24 cellular contexts compared by ENCODE assay signal in the genomic region with DNA sequence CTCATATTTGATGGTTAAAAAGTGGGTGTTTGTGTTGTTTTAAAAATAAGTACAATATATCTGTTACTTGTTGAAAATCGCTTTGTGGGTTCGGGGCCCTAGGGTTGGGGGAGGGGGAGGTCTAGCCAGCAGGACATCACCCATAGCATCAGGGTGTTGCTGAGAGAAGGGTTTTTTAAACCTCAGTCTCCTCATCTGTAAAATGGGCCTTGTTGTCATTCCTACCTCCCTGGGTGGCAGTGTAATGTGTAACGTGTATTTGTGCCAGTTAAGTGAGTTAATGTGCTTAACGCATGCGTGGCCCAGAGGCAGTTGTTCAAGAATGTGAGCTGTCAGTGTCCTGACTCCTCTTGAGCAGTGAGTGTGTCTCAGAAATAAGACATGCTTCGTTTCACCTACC.
DNase-seq lines count a peak whose midpoint lies in the region; ATAC-seq, FAIRE-seq and TF ChIP-seq lines count a peak whose summit lies in the region.
"Had no signal": no experiment of that assay in that cellular context is flagged by ENCODE, and none has a peak within 500 bp of the region (broad histone marks: within the 10 kb centered on the region; RNA-seq: fewer than 3 reads in every experiment).

No MANE protein-coding gene starts in this region.

- no peak for TF ChIP-seq EP300 in HepG2 (IDR thresholded peaks at IDR 0.05; ENCODE audit: low read depth in 2 of 2, low read length in 2 of 2)
- no peak for TF ChIP-seq EP300 in HepG2 (CRISPR knock-in tag; IDR thresholded peaks at IDR 0.05; ENCODE audit: borderline replicate concordance)

- peaks cover 56% of the 10 kb centered on the region for H3K4me1 ChIP-seq in HepG2 (ENCODE audit: insufficient read depth, low read length)
- peaks cover 0 to 12% (median 0%) of the 10 kb centered on the region in 4 donors for H3K4me1 ChIP-seq in right lobe of liver
- H3K4me1 ChIP-seq in esophagus squamous epithelium: peaks cover 31 to 59% (median 39%) of the 10 kb centered on the region in 3 donors
- no peaks in the 10 kb centered on the region for H3K4me1 ChIP-seq in pancreas

- in situ Hi-C loops in HepG2 (cut with HindIII; ENCODE audit: extremely low pct_ligation_motif_present, low pct_unique_long_range_greater_than_20kb): no loop called here

- no TSS peak for BruUV-seq in HepG2 (replicated peaks; lab: Mats Ljungman, UMichigan)

- intact Hi-C loops in HepG2 (cut with micrococcal nuclease; ENCODE audit: unreplicated experiment): no loop called here
- intact Hi-C loops in right lobe of liver (cut with DNase I): no loop called here
- intact Hi-C loops in esophagus squamous epithelium (cut with DNase I): no loop called here
- intact Hi-C loops in pancreas (cut with DNase I): no loop called here

- no peak overlapping the region for H3K9ac ChIP-seq in HepG2 (ENCODE audit: insufficient read depth, low read depth, low read length)
- H3K9ac ChIP-seq: BLaER1 had no signal

- H3K9me3 ChIP-seq in HepG2 (ENCODE audit: low read length) (no peaks in the 10 kb centered on the region), right lobe of liver (no peaks in the 10 kb centered on the region), T-helper 17 cell (ENCODE audit: control insufficient read depth, low read length, poor library complexity, severe bottlenecking) (no peaks in the 10 kb centered on the region), esophagus squamous epithelium (no peaks in the 10 kb centered on the region), pancreas (no peaks in the 10 kb centered on the region)

- POLR2A ChIA-PET in HepG2 (lab: Yijun Ruan, JAX): interaction anchor here (1.0 kb wide), 1 partner anchor 121 kb away, joined by 3 read pairs; no protein-coding TSS in a partner anchor

- H3K4me1 Mint-ChIP-seq in T-helper 17 cell: peaks cover 8% of the 10 kb centered on the region
- peaks cover 3% of the 10 kb centered on the region for H3K4me1 Mint-ChIP-seq in activated CD8-positive, alpha-beta memory T cell treated with anti-CD3 and anti-CD28 coated beads, Interleukin-2, amount 10 ng/mL, durations not matched to agents 7 days and 5 days

- H3K27me3 Mint-ChIP-seq in T-helper 17 cell: no peaks in the 10 kb centered on the region
- no peaks in the 10 kb centered on the region for H3K27me3 Mint-ChIP-seq in activated CD8-positive, alpha-beta memory T cell treated with anti-CD3 and anti-CD28 coated beads, Interleukin-2, amount 10 ng/mL, durations not matched to agents 7 days and 5 days
- H3K27me3 Mint-ChIP-seq: B cell; CD4-positive, CD25-positive, alpha-beta regulatory T cell had no signal

- peaks cover 86% of the 10 kb centered on the region for H4K20me1 ChIP-seq in HepG2 (ENCODE audit: insufficient read depth, low read length)

- DNase-seq in HepG2 (ENCODE audit: low spot score) (no peak), right lobe of liver (no peak), T-helper 17 cell (no peak), esophagus squamous epithelium (lab: John Stamatoyannopoulos, UW) (no peak), COLO668 (lab: John Stamatoyannopoulos, UW; ENCODE audit: unreplicated experiment) (no peak), NCI-H2171 treated with DMSO at 0.1 percent for 48 hours (lab: John Stamatoyannopoulos, UW) (no peak), pancreas (no peak)
- no peak for DNase-seq in activated CD8-positive, alpha-beta memory T cell treated with anti-CD3 and anti-CD28 coated beads, Interleukin-2, amount 10 ng/mL, durations not matched to agents 7 days and 5 days
- DNase-seq: CD4-positive, CD25-positive, alpha-beta regulatory T cell; CD8-positive, alpha-beta T cell; COR-L47; DMS153; EL; GDM1; GOT3; H7; HCEC 1CT had no signal

- CTCF ChIA-PET in HepG2 (lab: Yijun Ruan, JAX; ENCODE audit: low intra/inter-chr PET ratio, low total read pairs): no interaction called here
- CTCF ChIA-PET in activated CD8-positive, alpha-beta memory T cell treated with anti-CD3 and anti-CD28 coated beads, Interleukin-2, amount 10 ng/mL, durations not matched to agents 7 days and 5 days (lab: Charles Lee): no interaction called here

- no peak for ATAC-seq in HepG2
- no peak for ATAC-seq in right lobe of liver
- no peak for ATAC-seq in T-helper 17 cell
- no peak for ATAC-seq in activated CD8-positive, alpha-beta memory T cell treated with anti-CD3 and anti-CD28 coated beads, Interleukin-2, amount 10 ng/mL, durations not matched to agents 7 days and 5 days
- no peak for ATAC-seq in pancreas
- ATAC-seq: CD8-positive, alpha-beta T cell had no signal

- no peaks in the 10 kb centered on the region for H3K27me3 ChIP-seq in HepG2 (ENCODE audit: control insufficient read depth in 1 of 2, insufficient read depth in 2 of 2, low read length in 2 of 2)
- no peaks in the 10 kb centered on the region for H3K27me3 ChIP-seq in right lobe of liver
- no peaks in the 10 kb centered on the region for H3K27me3 ChIP-seq in esophagus squamous epithelium
- no peaks in the 10 kb centered on the region for H3K27me3 ChIP-seq in pancreas
- H3K27me3 ChIP-seq: BLaER1 had no signal

- H3K4me3 ChIP-seq in HepG2 (replicated peaks in 1 of 3; ENCODE audit: insufficient read depth in 1 of 3, low read depth in 2 of 3, low read length in 3 of 3) (no peak overlapping the region), right lobe of liver (no peak overlapping the region), esophagus squamous epithelium (no peak overlapping the region), pancreas (no peak overlapping the region)
- H3K4me3 ChIP-seq: BLaER1 had no signal

- no peak overlapping the region for H3K27ac ChIP-seq in HepG2 (ENCODE audit: extremely low read length, insufficient read depth, low read length)
- H3K27ac ChIP-seq in right lobe of liver: no peak overlapping the region
- peak overlapping the region in 3 of 4 donors; percentile 38 to 71 (median 63) for H3K27ac ChIP-seq in esophagus squamous epithelium
- H3K27ac ChIP-seq in pancreas: no peak overlapping the region
- H3K27ac ChIP-seq: 22Rv1, BLaER1, C4-2B had no signal

- no peak for TF ChIP-seq POLR2A in HepG2 (IDR thresholded peaks at IDR 0.05; ENCODE audit: insufficient read depth in 1 of 2, low read depth in 2 of 2, low read length in 2 of 2)
- no peak for TF ChIP-seq POLR2A in right lobe of liver (IDR thresholded peaks at IDR 0.05)
- TF ChIP-seq POLR2A in esophagus squamous epithelium (IDR thresholded peaks at IDR 0.05): no peak

- H3K79me2 ChIP-seq in HepG2 (ENCODE audit: insufficient read depth, low read length): peaks cover 85% of the 10 kb centered on the region

- no peak for TF ChIP-seq RAD21 in HepG2 (CRISPR knock-in tag; IDR thresholded peaks at IDR 0.05)

- WGBS in HepG2 (ENCODE audit: low lambda C conversion rate): 96% methylated on average over 6 of the region's 6 CpGs
- WGBS in right lobe of liver (ENCODE audit: insufficient coverage, low coverage, low lambda C conversion rate, missing lambda C conversion rate): 95% methylated on average over 3 of the region's 6 CpGs
- whole genome bisulfite sequencing in esophagus squamous epithelium, 2 donors: 66 to 81% methylated on average over 5 to 6 of the region's 6 CpGs
- WGBS in pancreas, 2 donors: 93 to 98% methylated on average over 6 of the region's 6 CpGs

- H3K27ac Mint-ChIP-seq in T-helper 17 cell: peak overlapping the region; percentile 29
- H3K27ac Mint-ChIP-seq in activated CD8-positive, alpha-beta memory T cell treated with anti-CD3 and anti-CD28 coated beads, Interleukin-2, amount 10 ng/mL, durations not matched to agents 7 days and 5 days: no peak overlapping the region
- H3K27ac Mint-ChIP-seq: B cell; CD8-positive, alpha-beta T cell had no signal

- TF ChIP-seq CTCF in HepG2 (CRISPR knock-in tag; IDR thresholded peaks at IDR 0.05) (no peak), right lobe of liver (IDR thresholded peaks at IDR 0.05) (no peak), esophagus squamous epithelium (IDR thresholded peaks at IDR 0.05) (no peak), pancreas (IDR thresholded peaks at IDR 0.05) (no peak)

- H3K4me3 Mint-ChIP-seq in T-helper 17 cell: no peak overlapping the region
- no peak overlapping the region for H3K4me3 Mint-ChIP-seq in activated CD8-positive, alpha-beta memory T cell treated with anti-CD3 and anti-CD28 coated beads, Interleukin-2, amount 10 ng/mL, durations not matched to agents 7 days and 5 days
- H3K4me3 Mint-ChIP-seq: B cell; CD4-positive, CD25-positive, alpha-beta regulatory T cell; CD8-positive, alpha-beta T cell had no signal

- FAIRE-seq in HepG2 (lab: Jason Lieb, UNC): no peak
- FAIRE-seq in pancreas (lab: Jason Lieb, UNC): no peak
- FAIRE-seq: A204.1, GM12891, GM18507 had no signal

- no peak overlapping the region for H3K4me2 ChIP-seq in HepG2 (ENCODE audit: low read depth, low read length)
- H3K4me2 ChIP-seq: BLaER1 had no signal

- no peak overlapping the region for H2AFZ ChIP-seq in HepG2 (ENCODE audit: low read length)

- H3K9me3 Mint-ChIP-seq in activated CD8-positive, alpha-beta memory T cell treated with anti-CD3 and anti-CD28 coated beads, Interleukin-2, amount 10 ng/mL, durations not matched to agents 7 days and 5 days (ENCODE audit: low read depth): no peaks in the 10 kb centered on the region
- H3K9me3 Mint-ChIP-seq: CD4-positive, CD25-positive, alpha-beta regulatory T cell; CD8-positive, alpha-beta T cell had no signal

- H3K36me3 ChIP-seq in HepG2 (replicated peaks in 1 of 2; ENCODE audit: control insufficient read depth in 1 of 2, insufficient read depth in 2 of 2, low read length in 2 of 2): peaks cover 9 to 31% of the 10 kb centered on the region in 2 experiments
- no peaks in the 10 kb centered on the region for H3K36me3 ChIP-seq in right lobe of liver
- peaks cover 0 to 7% (median 0%) of the 10 kb centered on the region in 3 donors for H3K36me3 ChIP-seq in esophagus squamous epithelium
- H3K36me3 ChIP-seq in pancreas: no peaks in the 10 kb centered on the region

- no peaks in the 10 kb centered on the region for H3K36me3 Mint-ChIP-seq in T-helper 17 cell (ENCODE audit: low read depth)
- H3K36me3 Mint-ChIP-seq in activated CD8-positive, alpha-beta memory T cell treated with anti-CD3 and anti-CD28 coated beads, Interleukin-2, amount 10 ng/mL, durations not matched to agents 7 days and 5 days: no peaks in the 10 kb centered on the region
- H3K36me3 Mint-ChIP-seq: CD4-positive, CD25-positive, alpha-beta regulatory T cell; CD8-positive, alpha-beta T cell had no signal

TF ChIP-seq in HepG2, 621 proteins besides CTCF, POLR2A, EP300 and RAD21 (continues in another document):
- TF ChIP-seq RXRA (CRISPR knock-in tag; IDR thresholded peaks at IDR 0.05) (no peak), ZNF7 (CRISPR knock-in tag; IDR thresholded peaks at IDR 0.05) (no peak), ZNF670 (CRISPR knock-in tag; IDR thresholded peaks at IDR 0.05; ENCODE audit: borderline replicate concordance) (no peak), RBM22 (optimal IDR thresholded peaks at IDR 0.05; ENCODE audit: low read length) (peak; percentile 11)
- TF ChIP-seq, protein P1, sequence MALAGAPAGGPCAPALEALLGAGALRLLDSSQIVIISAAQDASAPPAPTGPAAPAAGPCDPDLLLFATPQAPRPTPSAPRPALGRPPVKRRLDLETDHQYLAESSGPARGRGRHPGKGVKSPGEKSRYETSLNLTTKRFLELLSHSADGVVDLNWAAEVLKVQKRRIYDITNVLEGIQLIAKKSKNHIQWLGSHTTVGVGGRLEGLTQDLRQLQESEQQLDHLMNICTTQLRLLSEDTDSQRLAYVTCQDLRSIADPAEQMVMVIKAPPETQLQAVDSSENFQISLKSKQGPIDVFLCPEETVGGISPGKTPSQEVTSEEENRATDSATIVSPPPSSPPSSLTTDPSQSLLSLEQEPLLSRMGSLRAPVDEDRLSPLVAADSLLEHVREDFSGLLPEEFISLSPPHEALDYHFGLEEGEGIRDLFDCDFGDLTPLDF (CRISPR knock-in tag; IDR thresholded peaks at IDR 0.05): no peak

Comparison
In these comparisons a context has a peak if more than half of its experiments do, and no peak if none do; other contexts are left out.
1. H3K27ac ChIP-seq: peak in esophagus squamous epithelium (3 of 4); none in HepG2 (single experiment), right lobe of liver (0 of 3) and pancreas (0 of 4).